8 cellular contexts compared by ENCODE assay signal in genomic region chr3:24494616-24495333, GRCh38. TPM values are rescaled to one million over a fixed set of nuclear protein-coding genes. Genes with fewer than 3 reads are reported as not detected.
DNase-seq lines count a peak whose midpoint lies in the region; ATAC-seq and TF ChIP-seq lines count a peak whose summit lies in the region.

THRB (minus strand) TSS chr3:24494850.

- peak within 1 kb of the TSS; percentile 57 for H3K27ac ChIP-seq in CD8-positive, alpha-beta memory T cell (ENCODE audit: low read depth, low read length)
- H3K27ac ChIP-seq in colonic mucosa = peak within 1 kb of the TSS; percentile 97
- peak within 1 kb of the TSS; percentile 76 for H3K27ac ChIP-seq in layer of hippocampus (ENCODE audit: low read depth, low read length)
- H3K27ac ChIP-seq in spleen = peak within 1 kb of the TSS; percentile 69 to 94 (median 90)
- no peak within 1 kb of the TSS for H3K27ac ChIP-seq in SJCRH30

- H3K4me3 Mint-ChIP-seq in CD8-positive, alpha-beta memory T cell = no peak within 1 kb of the TSS

- TF ChIP-seq POLR2A in spleen (IDR thresholded peaks at IDR 0.05) = peak in 1 of 3 donors; percentile 34

- no peak for DNase-seq in CD8-positive, alpha-beta memory T cell
- peak; percentile 85 for DNase-seq in NCI-H82 (lab: John Stamatoyannopoulos, UW)
- peak; percentile 80 for DNase-seq in colonic mucosa
- DNase-seq in spleen = peak; percentile 89
- no peak for DNase-seq in SJCRH30

- H3K27me3 ChIP-seq in CD8-positive, alpha-beta memory T cell (ENCODE audit: insufficient read depth, low read length, poor library complexity, severe bottlenecking) = no peaks in the 10 kb centered on the region
- no peaks in the 10 kb centered on the region for H3K27me3 ChIP-seq in colonic mucosa
- peaks cover 3% of the 10 kb centered on the region for H3K27me3 ChIP-seq in layer of hippocampus (ENCODE audit: control insufficient read depth, insufficient read depth, low read length)
- peaks cover 0 to 48% (median 12%) of the 10 kb centered on the region in 7 donors for H3K27me3 ChIP-seq in spleen (replicated peaks in 1 of 7)
- H3K27me3 ChIP-seq in SJCRH30 = 0 out of 2 replicates have a peak, but pooled peaks cover 4% of the 10 kb centered on the region

- H3K27me3 Mint-ChIP-seq in CD8-positive, alpha-beta memory T cell = peaks cover 34 to 37% of the 10 kb centered on the region in 2 donors

- intact Hi-C loops in colonic mucosa (cut with DNase I) = loop anchor here (10.0 kb wide), 1 partner anchor 230 kb away; no protein-coding TSS in a partner anchor
- intact Hi-C loops in spleen (cut with DNase I; ENCODE audit: low total_unique reads) = no loop called here

- no peaks in the 10 kb centered on the region for H3K4me1 ChIP-seq in CD8-positive, alpha-beta memory T cell (ENCODE audit: insufficient read depth, low read length)
- H3K4me1 ChIP-seq in colonic mucosa = peaks cover 6% of the 10 kb centered on the region
- H3K4me1 ChIP-seq in spleen = peaks cover 2 to 47% (median 14%) of the 10 kb centered on the region in 6 donors
- H3K4me1 ChIP-seq in SJCRH30 = no peaks in the 10 kb centered on the region

- ATAC-seq in GM21526 (IDR thresholded peaks at IDR 0.05; ENCODE audit: low FRiP score, unreplicated experiment) = peak; percentile 72
- no peak for ATAC-seq in GM21447 (IDR thresholded peaks at IDR 0.05; ENCODE audit: unreplicated experiment)

- H3K36me3 Mint-ChIP-seq in CD8-positive, alpha-beta memory T cell = no peaks in the 10 kb centered on the region

- H3K9me3 Mint-ChIP-seq in CD8-positive, alpha-beta memory T cell = peaks cover 0 to 7% (median 3%) of the 10 kb centered on the region in 5 donors

- peak within 1 kb of the TSS; percentile 76 to 78 for H3K9ac ChIP-seq in colonic mucosa (ENCODE audit: low read depth in 2 of 2, low read length in 2 of 2)

- 0 to 1% (median 1%) methylated on average over 9 to 82 of the region's 82 CpGs for WGBS in spleen, 5 donors

- TF ChIP-seq CTCF in colonic mucosa (IDR thresholded peaks at IDR 0.05) = no peak
- peak in 6 of 11 experiments; percentile 10 to 43 (median 38) for TF ChIP-seq CTCF in spleen (IDR thresholded peaks at IDR 0.05 in 8 of 11, conservative IDR thresholded peaks at IDR 0.05 in 3 of 11)

- no peak within 1 kb of the TSS for H3K27ac Mint-ChIP-seq in CD8-positive, alpha-beta memory T cell

- no peak within 1 kb of the TSS for H3K4me3 ChIP-seq in CD8-positive, alpha-beta memory T cell (ENCODE audit: low read length)
- H3K4me3 ChIP-seq in colonic mucosa (peak within 1 kb of the TSS; percentile 67), spleen (peak within 1 kb of the TSS; percentile 54 to 83 (median 64)), SJCRH30 (no peak within 1 kb of the TSS)

- CTCF ChIA-PET in CD8-positive, alpha-beta memory T cell (lab: Charles Lee) = no interaction called here

- POLR2A ChIA-PET in CD8-positive, alpha-beta memory T cell (lab: Charles Lee) = no interaction called here

- H3K9me3 ChIP-seq in CD8-positive, alpha-beta memory T cell (ENCODE audit: low read length) = no peaks in the 10 kb centered on the region
- H3K9me3 ChIP-seq in colonic mucosa (no peaks in the 10 kb centered on the region), spleen (no peaks in the 10 kb centered on the region), SJCRH30 (replicated peaks) (no peaks in the 10 kb centered on the region)

- H3K4me1 Mint-ChIP-seq in CD8-positive, alpha-beta memory T cell = no peaks in the 10 kb centered on the region

- no peaks in the 10 kb centered on the region for H3K36me3 ChIP-seq in CD8-positive, alpha-beta memory T cell (ENCODE audit: insufficient read depth, low read length)
- H3K36me3 ChIP-seq in colonic mucosa = no peaks in the 10 kb centered on the region
- H3K36me3 ChIP-seq in spleen = no peaks in the 10 kb centered on the region
- H3K36me3 ChIP-seq in SJCRH30 = no peaks in the 10 kb centered on the region

RNA-seq across cellular contexts. Expression of gene THRB, which starts in this region (rescaled TPM):
- total RNA-seq in CD8-positive, alpha-beta memory T cell = not detected
- not detected for polyA plus RNA-seq in CD8-positive, alpha-beta memory T cell
- 10 to 100 TPM; 23.3 to 27.6 TPM for total RNA-seq in colonic mucosa
- 10 to 100 TPM in 6 of 7 donors, 1 to 10 TPM in 1; 7.6 to 26.6 (median 18.3) TPM for total RNA-seq in spleen
- 1 to 10 TPM in 2 of 3 donors, under 1 TPM in 1; 1.00 to 3.7 (median 1.9) TPM for polyA plus RNA-seq in spleen
- not detected in 2 replicates for total RNA-seq in SJCRH30 (2014; rRNA removed; shearing (Covaris generic))

Comparison
In these comparisons a context has a peak if more than half of its experiments do, and no peak if none do; other contexts are left out.
1. DNase-seq: peak in NCI-H82 (single experiment), colonic mucosa (single experiment) and spleen (single experiment); none in CD8-positive, alpha-beta memory T cell (0 of 5) and SJCRH30 (0 of 2).
2. H3K4me3 ChIP-seq: peak in colonic mucosa (single experiment) and spleen (8 of 8); none in CD8-positive, alpha-beta memory T cell (single experiment) and SJCRH30 (single experiment).